ENCODE assay signal across 8 cellular contexts in genomic region chr19:34241513-34242337, GRCh38. TPM values are rescaled to one million over a fixed set of nuclear protein-coding genes. Genes with fewer than 3 reads are reported as not detected.
DNase-seq lines count a peak whose midpoint lies in the region; ATAC-seq, FAIRE-seq and TF ChIP-seq lines count a peak whose summit lies in the region.

No MANE protein-coding gene starts in this region.

- H2BK15ac ChIP-seq in mesendoderm (replicated peaks; ENCODE audit: low read depth) = no peak overlapping the region

- H3K79me2 ChIP-seq in mesendoderm (ENCODE audit: control insufficient read depth, insufficient read depth, low read length) = no peaks in the 10 kb centered on the region

- H2BK120ac ChIP-seq in mesendoderm (ENCODE audit: low read depth, low read length) = no peak overlapping the region

- no peak overlapping the region for H2AK5ac ChIP-seq in mesendoderm (ENCODE audit: low read length)

- H3K9ac ChIP-seq in mesendoderm (ENCODE audit: low read length) = no peak overlapping the region

- TF ChIP-seq CTCF in NB4 (IDR thresholded peaks at IDR 0.05; ENCODE audit: low read depth, low read length) (no peak), WERI-Rb-1 (IDR thresholded peaks at IDR 0.05; ENCODE audit: low read depth, low read length) (peak; percentile 82)

- DNase-seq in ELF-1 (ENCODE audit: low read depth, low spot score) (peak; percentile 92), NB4 (ENCODE audit: low read depth) (peak; percentile 15), WERI-Rb-1 (peak; percentile 70), mesendoderm (peak; percentile 88), GM12891 (ENCODE audit: insufficient read length, low spot score) (no peak)

- no peak overlapping the region for H4K5ac ChIP-seq in mesendoderm (ENCODE audit: low read length)

- no peak overlapping the region for H3K56ac ChIP-seq in mesendoderm (ENCODE audit: low read length)

- no CpG with 5 or more reads among the region's 13 CpGs for WGBS in mesendoderm (ENCODE audit: extremely low coverage, insufficient coverage, low lambda C conversion rate)

- no peak overlapping the region for H3K4me2 ChIP-seq in mesendoderm (ENCODE audit: low read length)

- no peak overlapping the region for H2BK5ac ChIP-seq in mesendoderm (ENCODE audit: low read length)

- H3K27ac ChIP-seq in WERI-Rb-1 (no peak overlapping the region), mesendoderm (ENCODE audit: low read depth, low read length) (no peak overlapping the region)

- H3K23ac ChIP-seq in mesendoderm (ENCODE audit: low read length) = no peak overlapping the region

- H4K8ac ChIP-seq in mesendoderm (ENCODE audit: low read depth, low read length) = no peak overlapping the region

- no peaks in the 10 kb centered on the region for H3K4me1 ChIP-seq in mesendoderm (ENCODE audit: control insufficient read depth, low read depth, low read length)

- TF ChIP-seq POLR2A in NB4 (IDR thresholded peaks at IDR 0.05; ENCODE audit: extremely low read depth, insufficient read length) (no peak), GM12891 (IDR thresholded peaks at IDR 0.05; ENCODE audit: low read depth, low read length) (no peak)

- no peak overlapping the region for H3K4me3 ChIP-seq in NB4 (ENCODE audit: low read depth, low read length)
- H3K4me3 ChIP-seq in WERI-Rb-1 (ENCODE audit: low read depth, low read length) = no peak overlapping the region
- H3K4me3 ChIP-seq in mesendoderm (ENCODE audit: low read length) = no peak overlapping the region

- H3K27me3 ChIP-seq in WERI-Rb-1 (ENCODE audit: insufficient read depth, low read depth, severe bottlenecking) (no peaks in the 10 kb centered on the region), mesendoderm (ENCODE audit: insufficient read depth, low read length, poor library complexity) (no peaks in the 10 kb centered on the region)

- H3K9me3 ChIP-seq in WERI-Rb-1 (ENCODE audit: severe bottlenecking) = no peaks in the 10 kb centered on the region

- H3K36me3 ChIP-seq in WERI-Rb-1 = no peaks in the 10 kb centered on the region
- H3K36me3 ChIP-seq in mesendoderm (ENCODE audit: control insufficient read depth, insufficient read depth, low read length) = no peaks in the 10 kb centered on the region

- no peaks in the 10 kb centered on the region for H3K79me1 ChIP-seq in mesendoderm (ENCODE audit: low read length)

- no peak overlapping the region for H3K18ac ChIP-seq in mesendoderm (ENCODE audit: low read length)

- no peak overlapping the region for H3K4ac ChIP-seq in mesendoderm (ENCODE audit: low read depth, low read length)

- ATAC-seq in GM18519 (IDR thresholded peaks at IDR 0.05; ENCODE audit: low FRiP score, unreplicated experiment) (no peak), GM21825 (IDR thresholded peaks at IDR 0.05; ENCODE audit: unreplicated experiment) (no peak), HG02938 (IDR thresholded peaks at IDR 0.05; ENCODE audit: unreplicated experiment) (no peak)

- FAIRE-seq in GM12891 (lab: Jason Lieb, UNC) = no peak

TF ChIP-seq in GM12891, 5 proteins besides CTCF, POLR2A, EP300 and RAD21:
- no peak for TF ChIP-seq SPI1 (IDR thresholded peaks at IDR 0.05; ENCODE audit: low read depth, low read length)
- TF ChIP-seq PAX5 (IDR thresholded peaks at IDR 0.05; ENCODE audit: insufficient read depth, low read length, severe bottlenecking) = no peak
- no peak for TF ChIP-seq POLR2AphosphoS5 (IDR thresholded peaks at IDR 0.05; ENCODE audit: low read depth, low read length)
- TF ChIP-seq TAF1 (IDR thresholded peaks at IDR 0.05; ENCODE audit: low read depth, low read length) = no peak
- no peak for TF ChIP-seq POU2F2 (IDR thresholded peaks at IDR 0.05; ENCODE audit: low read depth, low read length)
TF ChIP-seq in GM12891: peak in this region for 0.

RNA-seq across cellular contexts. Expression of gene GARRE1, which starts 12.6 kb away (rescaled TPM):
- polyA plus RNA-seq in mesendoderm (2013, experiment 1 of 2) = 25.6 TPM
- polyA plus RNA-seq in mesendoderm (2013, experiment 2 of 2) = 24.6 TPM
- 3.8 TPM for polyA plus RNA-seq in GM12891 (2012; ENCODE audit: low read depth, missing spikeins)
